ENCODE assay signal across 20 cellular contexts in the genomic region with DNA sequence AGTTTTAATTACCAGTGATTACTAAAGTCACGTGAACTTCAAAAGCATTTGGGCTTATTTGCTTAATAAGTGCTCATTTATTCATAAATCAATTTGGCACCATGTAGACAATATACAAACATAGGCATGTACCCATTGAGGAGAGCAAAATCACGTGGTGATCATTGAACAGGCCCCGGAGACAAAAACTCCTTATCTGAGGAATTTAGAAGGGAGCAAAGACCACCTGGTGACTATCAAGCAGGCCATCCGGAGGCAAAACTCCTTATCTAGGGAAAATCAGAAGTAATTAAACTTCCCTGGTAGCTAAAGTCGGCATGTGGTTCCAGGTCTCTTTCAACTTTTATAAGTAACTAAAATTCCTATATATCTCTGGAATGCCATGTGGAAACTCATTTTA. TPM values are rescaled to one million over a fixed set of nuclear protein-coding genes. Genes with fewer than 3 reads are reported as not detected.
DNase-seq lines count a peak whose midpoint lies in the region; TF ChIP-seq lines count a peak whose summit lies in the region.
"Had no signal": no experiment of that assay in that cellular context is flagged by ENCODE, and none has a peak within 500 bp of the region (broad histone marks: within the 10 kb centered on the region; RNA-seq: fewer than 3 reads in every experiment).

No MANE protein-coding gene starts in this region.

- H3K27me3 Mint-ChIP-seq in Caco-2 (ENCODE audit: insufficient read depth, unreplicated experiment): no peaks in the 10 kb centered on the region

- no peaks in the 10 kb centered on the region for H3K9me2 ChIP-seq in hepatocyte (replicated peaks; ENCODE audit: insufficient read depth)

- BruUV-seq in Caco-2 (replicated peaks; lab: Mats Ljungman, UMichigan): no TSS peak

- H3K4me3 Mint-ChIP-seq in Caco-2 (ENCODE audit: unreplicated experiment): peak overlapping the region; percentile 39
- H3K4me3 Mint-ChIP-seq: CD4-positive, alpha-beta memory T cell; H9 had no signal

- POLR2A ChIA-PET in Caco-2 (lab: Charles Lee): interaction anchor here (0.6 kb wide), 1 partner anchor 200 kb away, joined by 3 read pairs; no protein-coding TSS in a partner anchor

- DNase-seq in Caco-2: peak; percentile 62 to 87
- DNase-seq in ELF-1 (ENCODE audit: low read depth, low spot score): peak; percentile 55
- DNase-seq in LoVo (ENCODE audit: low spot score): peak; percentile 18
- no peak for DNase-seq in hepatocyte (ENCODE audit: low spot score)
- DNase-seq in medulla oblongata (ENCODE audit: extremely low spot score): no peak
- DNase-seq in foreskin melanocyte: no peak
- DNase-seq in cerebellum (ENCODE audit: low spot score): no peak
- DNase-seq: C1 segment of cervical spinal cord; CD4-positive, alpha-beta memory T cell; COR-L47; DMS153; DND-41; GDM1; GM23248; H9 had no signal

- H3K4me1 ChIP-seq in Caco-2 (peaks cover 42% of the 10 kb centered on the region), hepatocyte (ENCODE audit: insufficient read depth) (no peaks in the 10 kb centered on the region)

- no peaks in the 10 kb centered on the region for H3K27me3 ChIP-seq in Caco-2 (replicated peaks; ENCODE audit: control insufficient read depth, insufficient read depth, low read length)
- no peaks in the 10 kb centered on the region for H3K27me3 ChIP-seq in hepatocyte

- peak overlapping the region; percentile 75 for H3K27ac Mint-ChIP-seq in Caco-2 (ENCODE audit: unreplicated experiment)
- H3K27ac Mint-ChIP-seq: CD4-positive, alpha-beta memory T cell; H9 had no signal

- H3K4me2 ChIP-seq in hepatocyte: peak overlapping the region; percentile 18

- H3K9me3 ChIP-seq in Caco-2: 0 out of 2 replicates have a peak, but pooled peaks cover 7% of the 10 kb centered on the region
- H3K9me3 ChIP-seq in hepatocyte (ENCODE audit: low read depth): no peaks in the 10 kb centered on the region

- TF ChIP-seq CTCF in Caco-2 (IDR thresholded peaks at IDR 0.05; ENCODE audit: insufficient read depth in 1 of 2, low read depth in 1 of 2, low read length in 1 of 2, severe bottlenecking in 1 of 2, unreplicated experiment in 1 of 2) (no peak), hepatocyte (IDR thresholded peaks at IDR 0.05; ENCODE audit: poor library complexity) (no peak)

- H4K20me1 ChIP-seq in hepatocyte (ENCODE audit: insufficient read depth, poor library complexity, severe bottlenecking): no peaks in the 10 kb centered on the region

- H3K36me3 ChIP-seq in Caco-2 (ENCODE audit: control insufficient read depth, insufficient read depth, low read length) (no peaks in the 10 kb centered on the region), hepatocyte (replicated peaks; ENCODE audit: insufficient read depth, low read depth) (no peaks in the 10 kb centered on the region)

- CTCF ChIA-PET in Caco-2 (lab: Charles Lee): no interaction called here

- peaks cover 6% of the 10 kb centered on the region for H3K36me3 Mint-ChIP-seq in Caco-2 (ENCODE audit: insufficient read depth, unreplicated experiment)
- H3K36me3 Mint-ChIP-seq: CD4-positive, alpha-beta memory T cell had no signal

- H3K9me3 Mint-ChIP-seq in Caco-2 (ENCODE audit: unreplicated experiment): no peaks in the 10 kb centered on the region
- H3K9me3 Mint-ChIP-seq: CD4-positive, alpha-beta memory T cell had no signal

- 15% methylated on average over 5 of the region's 5 CpGs for WGBS in hepatocyte (ENCODE audit: low lambda C conversion rate, missing lambda C conversion rate)

- H3K4me3 ChIP-seq in Caco-2 (ENCODE audit: low read depth, low read length) (no peak overlapping the region), hepatocyte (no peak overlapping the region)
- H3K4me3 ChIP-seq: GM12878, GM23248 had no signal

- no peaks in the 10 kb centered on the region for H3K79me2 ChIP-seq in hepatocyte

- H3K27ac ChIP-seq in hepatocyte: no peak overlapping the region
- H3K27ac ChIP-seq: GM23248 had no signal

- intact Hi-C loops in Caco-2 (cut with micrococcal nuclease; ENCODE audit: unreplicated experiment): loop anchor here (10.0 kb wide), 2 partner anchors 64 to 254 kb away; no protein-coding TSS in a partner anchor

- H2AFZ ChIP-seq in hepatocyte: no peak overlapping the region
- H2AFZ ChIP-seq: GM23248 had no signal

- peaks cover 28% of the 10 kb centered on the region for H3K4me1 Mint-ChIP-seq in Caco-2 (ENCODE audit: low read depth, unreplicated experiment)

RNA-seq across cellular contexts. Expression of gene BTBD10, which starts 5.7 kb away (rescaled TPM):
- total RNA-seq in Caco-2 (2022) (41.6 and 45.0 TPM in 2 replicates), hepatocyte (32.1 and 44.1 TPM in 2 replicates), cerebellum (102 TPM)
- polyA plus RNA-seq in hepatocyte: 20.8 and 21.3 TPM in 2 replicates

RNA-seq across cellular contexts. Expression of gene PTH, which starts 27.0 kb away (rescaled TPM):
- total RNA-seq in Caco-2 (2022): not detected in 2 replicates
- 1.4 TPM in 1 of 2 replicates, not detected in the other for total RNA-seq in hepatocyte
- not detected in 2 replicates for polyA plus RNA-seq in hepatocyte
- not detected for total RNA-seq in cerebellum
- total RNA-seq: A172; A673; CD4-positive, alpha-beta memory T cell; GM12878; GM23248; H4; H9 had no signal
- polyA plus RNA-seq: BJ; CD4-positive, alpha-beta memory T cell; GM12878; GM23248 had no signal

Comparison
In these comparisons a context has a peak if more than half of its experiments do, and no peak if none do; other contexts are left out.
1. DNase-seq: peak in Caco-2 (2 of 2), ELF-1 (single experiment) and LoVo (single experiment); none in hepatocyte (single experiment), medulla oblongata (single experiment), foreskin melanocyte (single experiment) and cerebellum (single experiment).